ENCODE assay signal across 16 cellular contexts in the genomic region with DNA sequence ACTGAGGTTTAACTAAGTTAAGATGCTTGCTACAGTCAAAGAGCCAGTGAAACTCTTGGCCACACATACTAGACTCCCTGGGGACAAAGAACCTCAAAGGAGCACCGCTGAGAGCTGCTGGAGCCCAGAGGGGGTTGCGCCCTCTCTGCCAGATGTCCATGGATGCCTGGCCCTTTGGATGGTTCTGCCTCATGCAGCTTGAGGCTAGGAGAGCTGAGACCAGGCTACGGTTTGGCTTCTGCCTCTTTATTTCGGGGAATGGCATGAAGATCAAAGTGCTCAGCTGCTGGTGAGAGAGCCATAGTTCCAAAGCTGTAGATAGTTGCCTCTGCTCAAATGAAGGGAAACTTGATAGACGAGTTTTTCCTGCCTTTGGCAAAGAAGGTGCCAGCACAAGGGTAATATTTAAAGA. TPM values are rescaled to one million over a fixed set of nuclear protein-coding genes. Genes with fewer than 3 reads are reported as not detected.
DNase-seq lines count a peak whose midpoint lies in the region; TF ChIP-seq lines count a peak whose summit lies in the region.
"Had no signal": no experiment of that assay in that cellular context is flagged by ENCODE, and none has a peak within 500 bp of the region (broad histone marks: within the 10 kb centered on the region; RNA-seq: fewer than 3 reads in every experiment).

No MANE protein-coding gene starts in this region.

- DNase-seq in ELF-1 (ENCODE audit: low read depth, low spot score) (peak; percentile 86), NCI-H510A (lab: John Stamatoyannopoulos, UW) (peak; percentile 37), epithelial cell of prostate (ENCODE audit: low read depth, low spot score) (peak; percentile 31), dorsolateral prefrontal cortex (no peak)
- no peak for DNase-seq in activated effector memory CD4-positive, alpha-beta T cell treated with anti-CD3 and anti-CD28 coated beads, Interleukin-2, amount 50 U/mL, for 16 hours
- no peak for DNase-seq in stimulated activated CD4-positive, alpha-beta T cell treated with anti-CD3 and anti-CD28 coated beads, Interleukin-4, amount 100 ng/mL, for 4 hours
- no peak for DNase-seq in stimulated activated CD4-positive, alpha-beta T cell treated with anti-CD3 and anti-CD28 coated beads, Interleukin-4, amount 100 ng/mL, for 1 hour
- DNase-seq: activated CD4-positive, alpha-beta T cell treated with anti-CD3 and anti-CD28 coated beads, Interleukin-2, amount 50 U/mL, for 48 hours; activated T-cell treated with anti-CD3 and anti-CD28 coated beads, Interleukin-2, amount 50 U/mL, for 1 hour; brain microvascular endothelial cell; DMS 273 treated with DMSO at 0.1 percent for 48 hours; NCI-H2227 treated with DMSO at 0.1 percent for 48 hours; sigmoid colon; stimulated activated CD4-positive, alpha-beta T cell treated with anti-CD3 and anti-CD28 coated beads, Interleukin-4, amount 100 ng/mL, for 24 hours had no signal

- H3K27me3 ChIP-seq in dorsolateral prefrontal cortex: peaks cover 0 to 5% (median 0%) of the 10 kb centered on the region in 45 donors
- H3K27me3 ChIP-seq: sigmoid colon had no signal

- no peak for TF ChIP-seq CTCF in dorsolateral prefrontal cortex (IDR thresholded peaks at IDR 0.05 in 54 of 56, conservative IDR thresholded peaks at IDR 0.05 in 2 of 56; ENCODE audit: low read depth in 1 of 56, partially characterized antibody in 56 of 56)

- H3K27ac ChIP-seq in epithelial cell of prostate: peak overlapping the region; percentile 38
- peak overlapping the region in 18 of 21 experiments; percentile 15 to 81 (median 67) for H3K27ac ChIP-seq in skin epidermis
- H3K27ac ChIP-seq in dorsolateral prefrontal cortex: no peak overlapping the region
- H3K27ac ChIP-seq: brain microvascular endothelial cell, sigmoid colon had no signal

- peak overlapping the region in 2 of 7 experiments; percentile 2 to 8 for H3K4me3 ChIP-seq in skin epidermis
- no peak overlapping the region for H3K4me3 ChIP-seq in dorsolateral prefrontal cortex
- H3K4me3 ChIP-seq: sigmoid colon had no signal

- intact Hi-C loops in dorsolateral prefrontal cortex (cut with DNase I): no loop called here

RNA-seq across cellular contexts. Expression of gene RASSF10, which starts 43.0 kb away (rescaled TPM):
- 1 to 10 TPM in 25 of 120 experiments, under 1 TPM in 84, not detected in 11; 0.19 to 2.1 (median 0.63) TPM for total RNA-seq in dorsolateral prefrontal cortex
- total RNA-seq: OCI-LY7 had no signal

Comparison
In these comparisons a context has a peak if more than half of its experiments do, and no peak if none do; other contexts are left out.
1. DNase-seq: peak in ELF-1 (single experiment), NCI-H510A (single experiment) and epithelial cell of prostate (single experiment); none in activated effector memory CD4-positive, alpha-beta T cell treated with anti-CD3 and anti-CD28 coated beads, Interleukin-2, amount 50 U/mL, for 16 hours (single experiment), dorsolateral prefrontal cortex (0 of 10), stimulated activated CD4-positive, alpha-beta T cell treated with anti-CD3 and anti-CD28 coated beads, Interleukin-4, amount 100 ng/mL, for 4 hours (0 of 2) and stimulated activated CD4-positive, alpha-beta T cell treated with anti-CD3 and anti-CD28 coated beads, Interleukin-4, amount 100 ng/mL, for 1 hour (single experiment).
2. H3K27ac ChIP-seq: peak in epithelial cell of prostate (single experiment) and skin epidermis (18 of 21); none in dorsolateral prefrontal cortex (0 of 59).